Comparison of ENCODE assay signal across 27 cellular contexts in genomic region chr7:92034116-92034515, GRCh38.
A peak's percentile ranks its signal among the peaks of the same experiment; 100 is the strongest.
DNase-seq lines count a peak whose midpoint lies in the region; ATAC-seq, FAIRE-seq and TF ChIP-seq lines count a peak whose summit lies in the region.
"Had no signal": no experiment of that assay in that cellular context is flagged by ENCODE, and none has a peak within 500 bp of the region (broad histone marks: within the 10 kb centered on the region; RNA-seq: fewer than 3 reads in every experiment).

No MANE protein-coding gene starts in this region.

- no peaks in the 10 kb centered on the region for H3K27me3 ChIP-seq in pancreas

- no peak for FAIRE-seq in pancreas (lab: Jason Lieb, UNC)
- FAIRE-seq: D721Med, H1 had no signal

- no peaks in the 10 kb centered on the region for H3K4me1 ChIP-seq in pancreas

- H3K9me3 Mint-ChIP-seq in type B pancreatic cell = no peaks in the 10 kb centered on the region
- H3K9me3 Mint-ChIP-seq: immature natural killer cell had no signal

- 73 to 82% methylated on average over 2 of the region's 2 CpGs for whole genome bisulfite sequencing in pancreas, 2 donors

- intact Hi-C loops in pancreas (cut with DNase I) = no loop called here

- H3K27ac Mint-ChIP-seq in type B pancreatic cell = no peak overlapping the region

- no peaks in the 10 kb centered on the region for H3K27me3 Mint-ChIP-seq in type B pancreatic cell
- H3K27me3 Mint-ChIP-seq: naive thymus-derived CD4-positive, alpha-beta T cell had no signal

- peak in 3 of 4 donors; percentile 30 to 41 (median 35) for ATAC-seq in pancreas
- ATAC-seq: naive thymus-derived CD4-positive, alpha-beta T cell had no signal

- no peak overlapping the region for H3K27ac ChIP-seq in pancreas
- H3K27ac ChIP-seq: epithelial cell of prostate, left ventricle myocardium inferior, PC-9 had no signal

- H3K9me3 ChIP-seq in pancreas = no peaks in the 10 kb centered on the region
- H3K9me3 ChIP-seq: left ventricle myocardium inferior had no signal

- H3K36me3 ChIP-seq in pancreas = peaks cover 0 to 24% (median 0%) of the 10 kb centered on the region in 3 donors

- no peaks in the 10 kb centered on the region for H3K4me1 Mint-ChIP-seq in type B pancreatic cell (ENCODE audit: unreplicated experiment)
- H3K4me1 Mint-ChIP-seq: immature natural killer cell had no signal

- H3K4me3 Mint-ChIP-seq in type B pancreatic cell = no peak overlapping the region
- H3K4me3 Mint-ChIP-seq: immature natural killer cell; naive thymus-derived CD4-positive, alpha-beta T cell had no signal

- no peak for TF ChIP-seq CTCF in pancreas (IDR thresholded peaks at IDR 0.05)
- no peak for TF ChIP-seq CTCF in type B pancreatic cell (conservative IDR thresholded peaks at IDR 0.05)

- no peak overlapping the region for H3K4me3 ChIP-seq in pancreas
- H3K4me3 ChIP-seq: left ventricle myocardium inferior, PC-9 had no signal

- peak; percentile 3 for DNase-seq in AG08395 (ENCODE audit: low spot score)
- DNase-seq in GM03348 (ENCODE audit: low spot score) = peak; percentile 50
- DNase-seq in fibroblast of gingiva (ENCODE audit: low read depth) = peak; percentile 68
- DNase-seq in pancreas = no peak
- no peak for DNase-seq in T-helper 2 cell
- no peak for DNase-seq in DMS79 (lab: John Stamatoyannopoulos, UW)
- no peak for DNase-seq in type B pancreatic cell (ENCODE audit: extremely low spot score, unreplicated experiment)
- no peak for DNase-seq in mucosa of gallbladder (ENCODE audit: low spot score)
- DNase-seq: activated CD4-positive, alpha-beta T cell treated with anti-CD3 and anti-CD28 coated beads for 4 hours; activated T-cell treated with anti-CD3 and anti-CD28 coated beads for 4 hours; effector CD4-positive, alpha-beta T cell; hypothalamus; immature natural killer cell; Kasumi-1; left ventricle myocardium inferior; naive thymus-derived CD4-positive, alpha-beta T cell; NCI-H1694 treated with DMSO at 0.1 percent for 48 hours; NCI-H2171 treated with DMSO at 0.1 percent for 48 hours; NK-92 treated with Interleukin-12 subunit alpha and Interleukin-12 subunit beta, amount 100 ng/mL, for 24 hours; nucleus accumbens; PC-9; Right ventricle myocardium superior; stimulated activated CD4-positive, alpha-beta T cell treated with anti-CD3 and anti-CD28 coated beads, Interleukin-2, amount 100 ng/mL, for 48 hours; trophoblast cell had no signal

- peaks cover 17% of the 10 kb centered on the region for H3K36me3 Mint-ChIP-seq in type B pancreatic cell

Comparison
In these comparisons a context has a peak if more than half of its experiments do, and no peak if none do; other contexts are left out.
1. DNase-seq: peak in AG08395 (single experiment), GM03348 (single experiment) and fibroblast of gingiva (single experiment); none in pancreas (0 of 6), T-helper 2 cell (0 of 5), DMS79 (single experiment), type B pancreatic cell (single experiment) and mucosa of gallbladder (single experiment).